In genomic region chr7:128209229-128210035, GRCh38 we compare ENCODE assay signal across 8 cellular contexts. TPM values are rescaled to one million over a fixed set of nuclear protein-coding genes. Genes with fewer than 3 reads are reported as not detected.
DNase-seq lines count a peak whose midpoint lies in the region; ATAC-seq and TF ChIP-seq lines count a peak whose summit lies in the region.

No MANE protein-coding gene starts in this region.

- H3K9me3 ChIP-seq in adipocyte (ENCODE audit: control insufficient read depth, low read length) (no peaks in the 10 kb centered on the region), heart right ventricle (no peaks in the 10 kb centered on the region)

- WGBS in heart right ventricle, 2 donors = 28 to 32% methylated on average over 28 of the region's 28 CpGs

- no peaks in the 10 kb centered on the region for H3K36me3 ChIP-seq in adipocyte (ENCODE audit: control insufficient read depth, insufficient read depth, low read length, severe bottlenecking)
- H3K36me3 ChIP-seq in heart right ventricle = no peaks in the 10 kb centered on the region

- H3K27me3 ChIP-seq in adipocyte (replicated peaks; ENCODE audit: control insufficient read depth, insufficient read depth, low read length) = peaks cover 34% of the 10 kb centered on the region
- peaks cover 0 to 86% (median 41%) of the 10 kb centered on the region in 7 donors for H3K27me3 ChIP-seq in heart right ventricle

- DNase-seq in D341Med (ENCODE audit: low spot score) (peak; percentile 85), NAMALWA (ENCODE audit: low spot score) (peak; percentile 93), T follicular helper cell (ENCODE audit: low read depth) (peak; percentile 52), adipocyte (ENCODE audit: low read depth) (peak; percentile 87), heart right ventricle (peak; percentile 51 to 62), renal cortical epithelial cell (ENCODE audit: low read depth) (peak; percentile 59)

- no peak overlapping the region for H3K4me3 ChIP-seq in adipocyte (ENCODE audit: low read length)
- no peak overlapping the region for H3K4me3 ChIP-seq in heart right ventricle

- intact Hi-C loops in heart right ventricle (cut with DNase I) = loop anchor here (1.0 to 10.0 kb wide), 15 partner anchors 72 to 652 kb away; partner anchors contain the start of genes LRRC4 (in 4 of the 10), ARF5 (in 1 of the 10) and GCC1 (in 1 of the 10)

- H3K27ac ChIP-seq in heart right ventricle = no peak overlapping the region

- peak; percentile 53 for ATAC-seq in GM21515 (IDR thresholded peaks at IDR 0.05; ENCODE audit: unreplicated experiment)
- peak; percentile 73 to 88 (median 85) for ATAC-seq in heart right ventricle
- no peak for ATAC-seq in HG03139 (IDR thresholded peaks at IDR 0.05; ENCODE audit: unreplicated experiment)

- H3K9ac ChIP-seq in adipocyte (ENCODE audit: low read length) = no peak overlapping the region

- H3K4me1 ChIP-seq in adipocyte (ENCODE audit: control insufficient read depth, insufficient read depth, low read length) (peaks cover 12% of the 10 kb centered on the region), heart right ventricle (peaks cover 0 to 11% (median 0%) of the 10 kb centered on the region in 9 donors)

- peak; percentile 94 to 99 (median 98) for TF ChIP-seq CTCF in heart right ventricle (IDR thresholded peaks at IDR 0.05)

RNA-seq across cellular contexts. Expression of gene LEP, which starts 31.6 kb away (rescaled TPM):
- total RNA-seq in heart right ventricle = 1 to 10 TPM in 4 of 10 donors, under 1 TPM in 4, not detected in 2; 0.10 to 5.0 (median 1.0) TPM
- polyA plus RNA-seq in heart right ventricle = under 1 TPM; 0.13 to 0.73 TPM
- total RNA-seq in renal cortical epithelial cell = not detected in 2 replicates
